1 cellular context compared by ENCODE assay signal in genomic region chr17:63798572-63799113, GRCh38.
TF ChIP-seq lines count a peak whose summit lies in the region.

No MANE protein-coding gene starts in this region.

TF ChIP-seq in IMR-90, 13 proteins besides CTCF, POLR2A, EP300 and RAD21:
- TF ChIP-seq NFE2L2 (IDR thresholded peaks at IDR 0.05; ENCODE audit: low read depth, low read length) (no peak), CHD1 (IDR thresholded peaks at IDR 0.05; ENCODE audit: low read depth, low read length) (no peak), BHLHE40 (IDR thresholded peaks at IDR 0.05; ENCODE audit: low read depth, low read length) (no peak), MXI1 (IDR thresholded peaks at IDR 0.05; ENCODE audit: borderline replicate concordance, low read depth, low read length) (no peak), SMC3 (IDR thresholded peaks at IDR 0.05; ENCODE audit: low read depth, low read length) (no peak), FOS (IDR thresholded peaks at IDR 0.05; ENCODE audit: low read depth, low read length) (no peak), USF2 (IDR thresholded peaks at IDR 0.05; ENCODE audit: low read depth, low read length) (no peak), MAFK (IDR thresholded peaks at IDR 0.05; ENCODE audit: low read depth, low read length) (no peak)
